ENCODE assay signal across 8 cellular contexts in the genomic region with DNA sequence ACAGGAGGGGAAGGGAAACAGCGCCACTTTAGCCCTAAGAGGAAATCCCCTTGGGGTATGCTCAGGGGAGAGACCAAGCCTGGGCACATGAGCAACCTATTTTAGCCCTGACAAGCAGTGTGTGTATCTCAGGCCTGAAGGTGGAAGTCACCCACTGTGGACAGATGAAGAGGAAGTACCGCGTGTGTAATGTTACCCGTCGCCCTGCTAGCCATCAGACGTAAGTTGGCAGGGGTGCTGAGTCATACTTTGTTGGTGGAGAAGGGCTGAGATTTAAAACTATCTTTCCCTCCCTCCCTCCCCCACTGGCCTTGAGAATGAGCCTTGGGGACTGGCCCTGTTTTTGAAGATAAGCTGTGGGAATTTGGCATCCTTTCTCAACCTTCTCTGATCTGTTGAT. TPM values are rescaled to one million over a fixed set of nuclear protein-coding genes. Genes with fewer than 3 reads are reported as not detected.
DNase-seq lines count a peak whose midpoint lies in the region; ATAC-seq and TF ChIP-seq lines count a peak whose summit lies in the region.

No MANE protein-coding gene starts in this region.

- H3K36me3 Mint-ChIP-seq in HFFc6 (ENCODE audit: low read depth): peaks cover 10% of the 10 kb centered on the region

- H3K4me3 Mint-ChIP-seq in HFFc6: no peak overlapping the region

- ATAC-seq in GM18505 (IDR thresholded peaks at IDR 0.05; ENCODE audit: unreplicated experiment) (no peak), GM18498 (IDR thresholded peaks at IDR 0.05; ENCODE audit: unreplicated experiment) (no peak), GM19035 (IDR thresholded peaks at IDR 0.05; ENCODE audit: unreplicated experiment) (no peak)

- H3K9me3 Mint-ChIP-seq in HFFc6: no peaks in the 10 kb centered on the region

- H3K27ac Mint-ChIP-seq in HFFc6: peak overlapping the region; percentile 55; the same call in 1 of the 2 replicates

- H3K4me1 Mint-ChIP-seq in HFFc6 (ENCODE audit: low read depth): peaks cover 10% of the 10 kb centered on the region

- no peak for TF ChIP-seq CTCF in HFFc6 (IDR thresholded peaks at IDR 0.05)

- no peaks in the 10 kb centered on the region; the same call in 1 of the 2 replicates for H3K27me3 Mint-ChIP-seq in HFFc6 (ENCODE audit: insufficient read depth)

- no peak for TF ChIP-seq POLR2A in GM18505 (IDR thresholded peaks at IDR 0.05; ENCODE audit: borderline replicate concordance, extremely low read depth, insufficient read depth, insufficient read length)

- peak; percentile 77 for DNase-seq in CMK (ENCODE audit: low read depth)
- peak; percentile 8 for DNase-seq in HFFc6
- peak; percentile 81 for DNase-seq in SKM-1 treated with dmso at 0.1 percent for 144 hours (lab: John Stamatoyannopoulos, UW; ENCODE audit: unreplicated experiment)
- peak; percentile 74 for DNase-seq in iris pigment epithelial cell (ENCODE audit: low read depth)
- DNase-seq in NCI-H1436 treated with DMSO at 0.1 percent for 48 hours (lab: John Stamatoyannopoulos, UW): no peak

RNA-seq across cellular contexts. Expression of a gene that starts 11.2 kb away (rescaled TPM):
- 10 to 100 TPM; 24.7 to 30.6 (median 27.4) TPM for total RNA-seq in HFFc6 (2021; fragmentation: NEBNext Ultra II Directional; extraction: Animal tissue kit (Norgen Biotek cat#: 25700))

RNA-seq across cellular contexts. Expression of a gene that starts 36.7 kb away (rescaled TPM):
- total RNA-seq in HFFc6 (2021; fragmentation: NEBNext Ultra II Directional; extraction: Animal tissue kit (Norgen Biotek cat#: 25700)): 10 to 100 TPM; 18.3 to 24.0 (median 21.4) TPM
